In genomic region chr16:1980026-1980769, GRCh38 we compare ENCODE assay signal across 8 cellular contexts. TPM values are rescaled to one million over a fixed set of nuclear protein-coding genes. Genes with fewer than 3 reads are reported as not detected.
DNase-seq lines count a peak whose midpoint lies in the region; ATAC-seq and TF ChIP-seq lines count a peak whose summit lies in the region.
"Had no signal": no experiment of that assay in that cellular context is flagged by ENCODE, and none has a peak within 500 bp of the region (broad histone marks: within the 10 kb centered on the region; RNA-seq: fewer than 3 reads in every experiment).

No MANE protein-coding gene starts in this region.

- no peak overlapping the region for H3K4me3 ChIP-seq in psoas muscle

- no peaks in the 10 kb centered on the region for H3K9me3 ChIP-seq in psoas muscle
- H3K9me3 ChIP-seq: prostate gland had no signal

- no peak for TF ChIP-seq CTCF in psoas muscle (IDR thresholded peaks at IDR 0.05)

- H3K27me3 ChIP-seq in psoas muscle (ENCODE audit: insufficient read depth in 3 of 3, low read length in 2 of 3) = no peaks in the 10 kb centered on the region

- intact Hi-C loops in psoas muscle (cut with DNase I) = no loop called here

- H3K4me1 ChIP-seq in psoas muscle = peaks cover 29% of the 10 kb centered on the region
- H3K4me1 ChIP-seq: prostate gland had no signal

- H3K27ac ChIP-seq in cingulate gyrus (ENCODE audit: low read depth, low read length) (peak overlapping the region; percentile 19), psoas muscle (no peak overlapping the region)

- peak; percentile 14 to 48 (median 43) for ATAC-seq in psoas muscle

- H3K36me3 ChIP-seq in psoas muscle (ENCODE audit: insufficient read depth in 1 of 2, low read depth in 1 of 2) = peaks cover 8 to 43% of the 10 kb centered on the region in 2 donors

- peak; percentile 26 for DNase-seq in NCI-H82 (lab: John Stamatoyannopoulos, UW)
- DNase-seq in NCI-H82 treated with DMSO at 0.1 percent for 48 hours (lab: John Stamatoyannopoulos, UW; ENCODE audit: unreplicated experiment) = no peak
- peak in 1 of 2 donors; percentile 80 for DNase-seq in psoas muscle
- no peak for DNase-seq in NOMO-1 (lab: John Stamatoyannopoulos, UW; ENCODE audit: unreplicated experiment in 2 of 2)
- DNase-seq in NCI-H1092 treated with DMSO at 0.1 percent for 48 hours (lab: John Stamatoyannopoulos, UW) = no peak

- 7 to 9% (median 8%) methylated on average over 49 to 53 of the region's 53 CpGs for WGBS in psoas muscle, 3 donors

RNA-seq across cellular contexts. Expression of gene NOXO1, which starts 1.1 kb away (rescaled TPM):
- under 1 TPM in 1 of 4 donors, not detected in 3; 0.20 TPM for total RNA-seq in psoas muscle
- polyA plus RNA-seq in psoas muscle = under 1 TPM; 0.27 to 0.77 (median 0.39) TPM
- polyA plus RNA-seq: AG04450 had no signal

RNA-seq across cellular contexts. Expression of gene GFER, which starts 3.8 kb away (rescaled TPM):
- total RNA-seq in psoas muscle = 10 to 100 TPM; 18.9 to 34.2 (median 28.4) TPM
- 10 to 100 TPM; 40.0 to 53.2 (median 43.5) TPM for polyA plus RNA-seq in psoas muscle

RNA-seq across cellular contexts. Expression of gene TBL3, which starts 8.3 kb away (rescaled TPM):
- 10 to 100 TPM; 31.5 to 41.8 (median 40.7) TPM for total RNA-seq in psoas muscle
- 10 to 100 TPM; 51.6 to 78.0 (median 55.8) TPM for polyA plus RNA-seq in psoas muscle

RNA-seq across cellular contexts. Expression of gene SYNGR3, which starts 9.6 kb away (rescaled TPM):
- under 1 TPM in 3 of 4 donors, not detected in 1; 0.24 to 0.52 (median 0.25) TPM for total RNA-seq in psoas muscle
- under 1 TPM; 0.24 to 0.85 (median 0.25) TPM for polyA plus RNA-seq in psoas muscle

RNA-seq across cellular contexts. Expression of gene RNF151, which starts 13.5 kb away (rescaled TPM):
- not detected for total RNA-seq in psoas muscle
- polyA plus RNA-seq in psoas muscle = not detected
- polyA plus RNA-seq: AG04450 had no signal
